13 cellular contexts compared by ENCODE assay signal in genomic region chr10:60148266-60148840, GRCh38.
DNase-seq lines count a peak whose midpoint lies in the region; ATAC-seq, FAIRE-seq and TF ChIP-seq lines count a peak whose summit lies in the region.
"Had no signal": no experiment of that assay in that cellular context is flagged by ENCODE, and none has a peak within 500 bp of the region (broad histone marks: within the 10 kb centered on the region; RNA-seq: fewer than 3 reads in every experiment).

No MANE protein-coding gene starts in this region.

- no peak for TF ChIP-seq CTCF in HFFc6 (IDR thresholded peaks at IDR 0.05)
- TF ChIP-seq CTCF in astrocyte of the spinal cord (IDR thresholded peaks at IDR 0.05; ENCODE audit: low read depth, low read length) = no peak
- no peak for TF ChIP-seq CTCF in thyroid gland (IDR thresholded peaks at IDR 0.05)
- no peak for TF ChIP-seq CTCF in CD8-positive, alpha-beta T cell (IDR thresholded peaks at IDR 0.05)

- H3K27me3 Mint-ChIP-seq in HFFc6 (ENCODE audit: insufficient read depth) = peaks cover 1% of the 10 kb centered on the region
- H3K27me3 Mint-ChIP-seq in CD8-positive, alpha-beta T cell (ENCODE audit: low read depth) = no peaks in the 10 kb centered on the region
- no peaks in the 10 kb centered on the region for H3K27me3 Mint-ChIP-seq in activated T-helper 1 cell treated with anti-CD3 and anti-CD28 coated beads, Interleukin-12 subunit alpha, Interleukin-12 subunit beta, Interleukin-2, Interleukin-4 antibody, amounts not matched to agents 30 ng/mL and 10 ng/mL and 1 ng/mL, durations not matched to agents 14 hours and 24 hours and 36 hours (ENCODE audit: insufficient read depth)
- H3K27me3 Mint-ChIP-seq: activated naive CD8-positive, alpha-beta T cell treated with anti-CD3 and anti-CD28 coated beads, Interleukin-2, amount 10 ng/mL, durations not matched to agents 7 days and 5 days; IgD-negative memory B cell had no signal

- peak; percentile 66 for FAIRE-seq in islet of Langerhans (lab: Jason Lieb, UNC)
- FAIRE-seq: GM12878, H1 had no signal

- CTCF ChIA-PET in CD8-positive, alpha-beta T cell (lab: Charles Lee) = no interaction called here

- peak overlapping the region; percentile 37 to 84 (median 43) for H3K27ac ChIP-seq in thyroid gland
- H3K27ac ChIP-seq in CD8-positive, alpha-beta T cell (ENCODE audit: low read depth, low read length) = no peak overlapping the region

- intact Hi-C loops in thyroid gland (cut with DNase I) = no loop called here
- intact Hi-C loops in CD8-positive, alpha-beta T cell (cut with DNase I, micrococcal nuclease) = no loop called here
- intact Hi-C loops in activated T-helper 1 cell treated with anti-CD3 and anti-CD28 coated beads, Interleukin-12 subunit alpha, Interleukin-12 subunit beta, Interleukin-2, Interleukin-4 antibody, amounts not matched to agents 30 ng/mL and 10 ng/mL and 1 ng/mL, durations not matched to agents 14 hours and 24 hours and 36 hours (cut with micrococcal nuclease) = no loop called here

- no peak overlapping the region for H3K27ac Mint-ChIP-seq in HFFc6
- H3K27ac Mint-ChIP-seq in CD8-positive, alpha-beta T cell = no peak overlapping the region
- no peak overlapping the region for H3K27ac Mint-ChIP-seq in activated T-helper 1 cell treated with anti-CD3 and anti-CD28 coated beads, Interleukin-12 subunit alpha, Interleukin-12 subunit beta, Interleukin-2, Interleukin-4 antibody, amounts not matched to agents 30 ng/mL and 10 ng/mL and 1 ng/mL, durations not matched to agents 14 hours and 24 hours and 36 hours
- H3K27ac Mint-ChIP-seq: activated naive CD8-positive, alpha-beta T cell treated with anti-CD3 and anti-CD28 coated beads, Interleukin-2, amount 10 ng/mL, durations not matched to agents 7 days and 5 days had no signal

- POLR2A ChIA-PET in CD8-positive, alpha-beta T cell (lab: Charles Lee) = no interaction called here

- no peaks in the 10 kb centered on the region for H3K9me3 Mint-ChIP-seq in HFFc6
- H3K9me3 Mint-ChIP-seq in CD8-positive, alpha-beta T cell = no peaks in the 10 kb centered on the region
- no peaks in the 10 kb centered on the region for H3K9me3 Mint-ChIP-seq in activated T-helper 1 cell treated with anti-CD3 and anti-CD28 coated beads, Interleukin-12 subunit alpha, Interleukin-12 subunit beta, Interleukin-2, Interleukin-4 antibody, amounts not matched to agents 30 ng/mL and 10 ng/mL and 1 ng/mL, durations not matched to agents 14 hours and 24 hours and 36 hours

- no peaks in the 10 kb centered on the region for H3K27me3 ChIP-seq in thyroid gland
- H3K27me3 ChIP-seq in H7 (ENCODE audit: control insufficient read depth, insufficient read depth, low read length) = no peaks in the 10 kb centered on the region
- H3K27me3 ChIP-seq in CD8-positive, alpha-beta T cell (ENCODE audit: insufficient read depth, low read length) = no peaks in the 10 kb centered on the region
- H3K27me3 ChIP-seq: stomach had no signal

- TF ChIP-seq POLR2A in thyroid gland (IDR thresholded peaks at IDR 0.05) = no peak

- H3K4me3 ChIP-seq in astrocyte of the spinal cord (ENCODE audit: low read depth, low read length) (no peak overlapping the region), thyroid gland (replicated peaks in 1 of 3) (no peak overlapping the region), H7 (ENCODE audit: insufficient read depth, low read depth, low read length) (no peak overlapping the region)
- no peak overlapping the region for H3K4me3 ChIP-seq in CD8-positive, alpha-beta T cell (ENCODE audit: low read depth, low read length)
- H3K4me3 ChIP-seq: GM12878, stomach had no signal

- H3K4me1 Mint-ChIP-seq in HFFc6 (ENCODE audit: low read depth) = peaks cover 6% of the 10 kb centered on the region
- H3K4me1 Mint-ChIP-seq in CD8-positive, alpha-beta T cell (ENCODE audit: low read depth) = no peaks in the 10 kb centered on the region
- no peaks in the 10 kb centered on the region for H3K4me1 Mint-ChIP-seq in activated T-helper 1 cell treated with anti-CD3 and anti-CD28 coated beads, Interleukin-12 subunit alpha, Interleukin-12 subunit beta, Interleukin-2, Interleukin-4 antibody, amounts not matched to agents 30 ng/mL and 10 ng/mL and 1 ng/mL, durations not matched to agents 14 hours and 24 hours and 36 hours (ENCODE audit: low read depth)
- H3K4me1 Mint-ChIP-seq: activated naive CD8-positive, alpha-beta T cell treated with anti-CD3 and anti-CD28 coated beads, Interleukin-2, amount 10 ng/mL, durations not matched to agents 7 days and 5 days had no signal

- DNase-seq in HFFc6 (peak; percentile 64), astrocyte of the spinal cord (ENCODE audit: low read depth, low spot score) (peak; percentile 91), thyroid gland (peak; percentile 10 to 15), H7 (no peak), SW480 (ENCODE audit: low spot score) (no peak)
- DNase-seq in CD8-positive, alpha-beta T cell = no peak
- DNase-seq in activated T-helper 1 cell treated with anti-CD3 and anti-CD28 coated beads, Interleukin-12 subunit alpha, Interleukin-12 subunit beta, Interleukin-2, Interleukin-4 antibody, amounts not matched to agents 30 ng/mL and 10 ng/mL and 1 ng/mL, durations not matched to agents 14 hours and 24 hours and 36 hours (ENCODE audit: low spot score) = no peak
- DNase-seq: activated naive CD8-positive, alpha-beta T cell treated with anti-CD3 and anti-CD28 coated beads, Interleukin-2, amount 10 ng/mL, durations not matched to agents 7 days and 5 days; stomach had no signal

- H3K36me3 ChIP-seq in thyroid gland = no peaks in the 10 kb centered on the region
- H3K36me3 ChIP-seq in H7 (replicated peaks; ENCODE audit: control insufficient read depth, insufficient read depth, low read length) = no peaks in the 10 kb centered on the region
- H3K36me3 ChIP-seq in CD8-positive, alpha-beta T cell (ENCODE audit: insufficient read depth, low read length) = no peaks in the 10 kb centered on the region
- H3K36me3 ChIP-seq: stomach had no signal

- ATAC-seq in CD8-positive, alpha-beta T cell = no peak
- ATAC-seq: GM12878 had no signal

- in situ Hi-C loops in astrocyte of the spinal cord (cut with HindIII; ENCODE audit: low sequenced_read_pairs) = no loop called here

- H3K36me3 Mint-ChIP-seq in HFFc6 (ENCODE audit: low read depth) = no peaks in the 10 kb centered on the region
- H3K36me3 Mint-ChIP-seq in CD8-positive, alpha-beta T cell = no peaks in the 10 kb centered on the region
- peaks cover 20% of the 10 kb centered on the region for H3K36me3 Mint-ChIP-seq in activated T-helper 1 cell treated with anti-CD3 and anti-CD28 coated beads, Interleukin-12 subunit alpha, Interleukin-12 subunit beta, Interleukin-2, Interleukin-4 antibody, amounts not matched to agents 30 ng/mL and 10 ng/mL and 1 ng/mL, durations not matched to agents 14 hours and 24 hours and 36 hours (ENCODE audit: low read depth)
- H3K36me3 Mint-ChIP-seq: activated naive CD8-positive, alpha-beta T cell treated with anti-CD3 and anti-CD28 coated beads, Interleukin-2, amount 10 ng/mL, durations not matched to agents 7 days and 5 days had no signal

- no peak overlapping the region for H3K4me3 Mint-ChIP-seq in HFFc6
- no peak overlapping the region for H3K4me3 Mint-ChIP-seq in CD8-positive, alpha-beta T cell
- H3K4me3 Mint-ChIP-seq in activated T-helper 1 cell treated with anti-CD3 and anti-CD28 coated beads, Interleukin-12 subunit alpha, Interleukin-12 subunit beta, Interleukin-2, Interleukin-4 antibody, amounts not matched to agents 30 ng/mL and 10 ng/mL and 1 ng/mL, durations not matched to agents 14 hours and 24 hours and 36 hours = no peak overlapping the region
- H3K4me3 Mint-ChIP-seq: activated naive CD8-positive, alpha-beta T cell treated with anti-CD3 and anti-CD28 coated beads, Interleukin-2, amount 10 ng/mL, durations not matched to agents 7 days and 5 days; IgD-negative memory B cell had no signal

- H3K4me1 ChIP-seq in thyroid gland = peaks cover 16 to 17% of the 10 kb centered on the region in 2 donors
- no peaks in the 10 kb centered on the region for H3K4me1 ChIP-seq in CD8-positive, alpha-beta T cell (ENCODE audit: insufficient read depth, low read length)

- no peaks in the 10 kb centered on the region for H3K9me3 ChIP-seq in thyroid gland
- H3K9me3 ChIP-seq in CD8-positive, alpha-beta T cell (ENCODE audit: low read length) = no peaks in the 10 kb centered on the region
- H3K9me3 ChIP-seq: stomach had no signal

Comparison
In these comparisons a context has a peak if more than half of its experiments do, and no peak if none do; other contexts are left out.
1. DNase-seq: peak in HFFc6 (single experiment), astrocyte of the spinal cord (single experiment) and thyroid gland (2 of 2); none in H7 (single experiment), CD8-positive, alpha-beta T cell (0 of 7), activated T-helper 1 cell treated with anti-CD3 and anti-CD28 coated beads, Interleukin-12 subunit alpha, Interleukin-12 subunit beta, Interleukin-2, Interleukin-4 antibody, amounts not matched to agents 30 ng/mL and 10 ng/mL and 1 ng/mL, durations not matched to agents 14 hours and 24 hours and 36 hours (single experiment) and SW480 (single experiment).